Comparison of ENCODE assay signal across 1 cellular context in genomic region chr1:238647877-238648276, GRCh38.
TF ChIP-seq lines count a peak whose summit lies in the region.

No MANE protein-coding gene starts in this region.

TF ChIP-seq in GM23338, 12 proteins besides CTCF, POLR2A, EP300 and RAD21 (continued from another document):
- TF ChIP-seq ZNF462 (CRISPR knock-in tag; IDR thresholded peaks at IDR 0.05): peak; percentile 30; the same call in 1 of the 2 replicates
- no peak for TF ChIP-seq POLR2AphosphoS5 (IDR thresholded peaks at IDR 0.05; ENCODE audit: low read depth)
- peak; percentile 71; the same call in 1 of the 2 replicates for TF ChIP-seq CREB1 (CRISPR knock-in tag; IDR thresholded peaks at IDR 0.05; ENCODE audit: low read depth)
- no peak for TF ChIP-seq STAT1 (IDR thresholded peaks at IDR 0.05; ENCODE audit: unreplicated experiment)
- TF ChIP-seq ZNF114 (CRISPR knock-in tag; IDR thresholded peaks at IDR 0.05): 0 out of 2 replicates have a peak, but pooled peaks have one; percentile 33
- no peak for TF ChIP-seq EZH2 (IDR thresholded peaks at IDR 0.05; ENCODE audit: low read depth, unreplicated experiment)
TF ChIP-seq in GM23338: peak in this region for 4.
